Comparison of ENCODE assay signal across 1 cellular context in genomic region chr18:48785686-48786470, GRCh38.
TF ChIP-seq lines count a peak whose summit lies in the region.

No MANE protein-coding gene starts in this region.

TF ChIP-seq in HepG2, 621 proteins besides CTCF, POLR2A, EP300 and RAD21 (continued from another document):
- TF ChIP-seq, protein P1, sequence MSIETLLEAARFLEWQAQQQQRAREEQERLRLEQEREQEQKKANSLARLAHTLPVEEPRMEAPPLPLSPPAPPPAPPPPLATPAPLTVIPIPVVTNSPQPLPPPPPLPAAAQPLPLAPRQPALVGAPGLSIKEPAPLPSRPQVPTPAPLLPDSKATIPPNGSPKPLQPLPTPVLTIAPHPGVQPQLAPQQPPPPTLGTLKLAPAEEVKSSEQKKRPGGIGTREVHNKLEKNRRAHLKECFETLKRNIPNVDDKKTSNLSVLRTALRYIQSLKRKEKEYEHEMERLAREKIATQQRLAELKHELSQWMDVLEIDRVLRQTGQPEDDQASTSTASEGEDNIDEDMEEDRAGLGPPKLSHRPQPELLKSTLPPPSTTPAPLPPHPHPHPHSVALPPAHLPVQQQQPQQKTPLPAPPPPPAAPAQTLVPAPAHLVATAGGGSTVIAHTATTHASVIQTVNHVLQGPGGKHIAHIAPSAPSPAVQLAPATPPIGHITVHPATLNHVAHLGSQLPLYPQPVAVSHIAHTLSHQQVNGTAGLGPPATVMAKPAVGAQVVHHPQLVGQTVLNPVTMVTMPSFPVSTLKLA (IDR thresholded peaks at IDR 0.05) = no peak
- TF ChIP-seq PRPF4 (IDR thresholded peaks at IDR 0.05; ENCODE audit: low read depth, low read length, poor library complexity, severe bottlenecking) = no peak
- no peak for TF ChIP-seq BORCS8-MEF2B (CRISPR knock-in tag; IDR thresholded peaks at IDR 0.05)
- TF ChIP-seq TIGD3 (CRISPR knock-in tag; IDR thresholded peaks at IDR 0.05; ENCODE audit: borderline replicate concordance) = no peak
